Comparison of ENCODE assay signal across 8 cellular contexts in the genomic region with DNA sequence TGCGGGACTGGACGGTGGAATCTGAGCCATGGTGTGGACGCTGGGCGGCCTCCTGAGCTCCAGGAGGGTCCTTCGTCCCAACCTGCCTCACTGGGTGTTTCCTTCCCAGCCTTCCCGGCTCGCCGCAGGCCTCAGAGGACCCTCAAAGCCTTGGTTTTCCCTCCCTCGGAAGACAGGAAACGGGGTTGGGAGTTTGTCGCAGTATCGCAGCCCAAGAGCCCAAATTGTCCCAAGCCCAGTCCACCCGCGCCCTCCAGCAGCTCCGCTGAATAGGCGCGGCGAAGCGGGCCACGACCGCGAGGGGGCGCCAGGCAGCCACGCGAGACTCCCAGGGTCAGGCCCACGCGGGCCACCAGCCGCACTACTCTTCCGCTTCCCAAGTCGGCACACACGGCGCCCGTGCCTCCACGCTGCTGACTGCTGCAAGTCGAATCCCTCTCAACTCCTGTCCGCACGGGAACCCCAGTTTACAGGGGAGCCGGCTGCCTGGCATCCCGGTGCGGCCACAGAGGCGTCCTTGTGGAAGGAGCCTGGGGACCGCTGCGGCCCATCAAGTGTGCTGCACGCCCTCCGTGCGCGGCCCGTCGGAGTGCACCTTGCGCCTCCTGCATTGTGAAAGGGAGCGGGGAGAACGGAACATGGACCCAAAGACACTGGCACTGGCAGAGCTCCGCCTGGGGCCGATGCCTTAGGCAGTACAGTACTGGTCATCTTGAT. TPM values are rescaled to one million over a fixed set of nuclear protein-coding genes. Genes with fewer than 3 reads are reported as not detected.
DNase-seq lines count a peak whose midpoint lies in the region; ATAC-seq lines count a peak whose summit lies in the region.

No MANE protein-coding gene starts in this region.

- H3K9ac ChIP-seq in GM23248: peak overlapping the region; percentile 41; the same call in 1 of the 2 replicates

- no peaks in the 10 kb centered on the region; the same call in 1 of the 2 replicates for H3F3A ChIP-seq in GM23248 (ENCODE audit: insufficient read depth)

- no peaks in the 10 kb centered on the region for H3K9me2 ChIP-seq in GM23248 (ENCODE audit: insufficient read depth)

- no peaks in the 10 kb centered on the region for H3K9me3 Mint-ChIP-seq in central memory CD8-positive, alpha-beta T cell

- no peaks in the 10 kb centered on the region for H3K9me3 ChIP-seq in GM23248 (ENCODE audit: low read depth)

- H2AFZ ChIP-seq in GM23248: peak overlapping the region; percentile 93

- ATAC-seq in central memory CD8-positive, alpha-beta T cell (replicated peaks; ENCODE audit: extremely low read depth, poor library complexity, severe bottlenecking): peak; percentile 97
- ATAC-seq in left colon: peak; percentile 99

- no peaks in the 10 kb centered on the region for H3K36me3 ChIP-seq in GM23248 (ENCODE audit: low read depth)

- peak overlapping the region; percentile 88 for H3K4me2 ChIP-seq in GM23248 (ENCODE audit: unreplicated experiment)

- H3K27me3 ChIP-seq in GM23248 (replicated peaks; ENCODE audit: insufficient read depth): no peaks in the 10 kb centered on the region

- intact Hi-C loops in left colon (cut with DNase I, micrococcal nuclease): loop anchor here in 1 of 2 donors (10.0 kb wide), 1 partner anchor 409 kb away; no protein-coding TSS in a partner anchor

- no peaks in the 10 kb centered on the region for H3K27me3 Mint-ChIP-seq in central memory CD8-positive, alpha-beta T cell

- peak overlapping the region; percentile 69 for H3K27ac Mint-ChIP-seq in central memory CD8-positive, alpha-beta T cell (ENCODE audit: low read depth)

- DNase-seq in DMS153 treated with DMSO at 0.1 percent for 48 hours (lab: John Stamatoyannopoulos, UW; ENCODE audit: unreplicated experiment) (peak; percentile 31), GM23248 (peak; percentile 80), NCI-H187 treated with DMSO at 0.1 percent for 48 hours (lab: John Stamatoyannopoulos, UW) (peak; percentile 1), left colon (peak; percentile 70 to 91), SHP77 treated with DMSO at 0.1 percent for 48 hours (lab: John Stamatoyannopoulos, UW) (no peak)
- DNase-seq in activated CD4-positive, CD25-positive, alpha-beta regulatory T cell treated with anti-CD3 and anti-CD28 coated beads, Interleukin-2, amount 50 U/mL, for 72 hours: peak; percentile 95
- DNase-seq in central memory CD8-positive, alpha-beta T cell (ENCODE audit: low spot score in 2 of 2): peak; percentile 79 to 89
- peak; percentile 83 to 93 for DNase-seq in stimulated activated CD4-positive, alpha-beta T cell treated with anti-CD3 and anti-CD28 coated beads, Interleukin-1b, Interleukin-23, amount 100 ng/mL, for 1 hour (ENCODE audit: low read depth in 2 of 2)

- peak overlapping the region; percentile 70 for H3K4me3 ChIP-seq in GM23248

- in situ Hi-C loops in GM23248 (cut with MboI): no loop called here

- peaks cover 5% of the 10 kb centered on the region for H3K4me1 Mint-ChIP-seq in central memory CD8-positive, alpha-beta T cell

- 6 to 9% methylated on average over 43 to 46 of the region's 54 CpGs for WGBS in GM23248 (ENCODE audit: low coverage in 1 of 2, low lambda C conversion rate in 2 of 2, missing lambda C conversion rate in 2 of 2), 2 experiments

- peak overlapping the region; percentile 79 for H3K4me3 Mint-ChIP-seq in central memory CD8-positive, alpha-beta T cell

- H3K79me2 ChIP-seq in GM23248 (ENCODE audit: insufficient read depth): no peaks in the 10 kb centered on the region

- H3K4me1 ChIP-seq in GM23248 (ENCODE audit: insufficient read depth): no peaks in the 10 kb centered on the region

- H3K36me3 Mint-ChIP-seq in central memory CD8-positive, alpha-beta T cell (ENCODE audit: insufficient read depth): no peaks in the 10 kb centered on the region

- no peaks in the 10 kb centered on the region for H4K20me1 ChIP-seq in GM23248 (ENCODE audit: insufficient read depth)

- H3K27ac ChIP-seq in GM23248: no peak overlapping the region

RNA-seq across cellular contexts. Expression of gene HMGA1, which starts 40.4 kb away (rescaled TPM):
- total RNA-seq in GM23248 (2014; rRNA removed; shearing (Covaris generic)): 197 and 243 TPM in 2 replicates
- 332 and 351 TPM in 2 replicates for polyA plus RNA-seq in GM23248 (2016; fragmentation: Nextera tagmentation; extraction: Ambion mirVana)
- total RNA-seq in left colon: 100 to 1,000 TPM; 116 to 152 TPM

RNA-seq across cellular contexts. Expression of gene GRM4, which starts 50.4 kb away (rescaled TPM):
- 0.22 and 0.38 TPM in 2 replicates for total RNA-seq in GM23248 (2014; rRNA removed; shearing (Covaris generic))
- polyA plus RNA-seq in GM23248 (2016; fragmentation: Nextera tagmentation; extraction: Ambion mirVana): 0.10 and 0.57 TPM in 2 replicates
- total RNA-seq in left colon: not detected

RNA-seq across cellular contexts. Expression of gene SMIM29, which starts 52.5 kb away (rescaled TPM):
- total RNA-seq in GM23248 (2014; rRNA removed; shearing (Covaris generic)): 27.6 and 35.1 TPM in 2 replicates
- 55.1 and 58.3 TPM in 2 replicates for polyA plus RNA-seq in GM23248 (2016; fragmentation: Nextera tagmentation; extraction: Ambion mirVana)
- 10 to 100 TPM in 1 of 2 donors, 1 to 10 TPM in 1; 8.2 to 11.5 TPM for total RNA-seq in left colon
